Comparison of ENCODE assay signal across 1 cellular context in genomic region chr16:17407321-17407720, GRCh38.
TF ChIP-seq lines count a peak whose summit lies in the region.

No MANE protein-coding gene starts in this region.

TF ChIP-seq in GM23338, 12 proteins besides CTCF, POLR2A, EP300 and RAD21 (continued from another document):
- TF ChIP-seq, protein P1, sequence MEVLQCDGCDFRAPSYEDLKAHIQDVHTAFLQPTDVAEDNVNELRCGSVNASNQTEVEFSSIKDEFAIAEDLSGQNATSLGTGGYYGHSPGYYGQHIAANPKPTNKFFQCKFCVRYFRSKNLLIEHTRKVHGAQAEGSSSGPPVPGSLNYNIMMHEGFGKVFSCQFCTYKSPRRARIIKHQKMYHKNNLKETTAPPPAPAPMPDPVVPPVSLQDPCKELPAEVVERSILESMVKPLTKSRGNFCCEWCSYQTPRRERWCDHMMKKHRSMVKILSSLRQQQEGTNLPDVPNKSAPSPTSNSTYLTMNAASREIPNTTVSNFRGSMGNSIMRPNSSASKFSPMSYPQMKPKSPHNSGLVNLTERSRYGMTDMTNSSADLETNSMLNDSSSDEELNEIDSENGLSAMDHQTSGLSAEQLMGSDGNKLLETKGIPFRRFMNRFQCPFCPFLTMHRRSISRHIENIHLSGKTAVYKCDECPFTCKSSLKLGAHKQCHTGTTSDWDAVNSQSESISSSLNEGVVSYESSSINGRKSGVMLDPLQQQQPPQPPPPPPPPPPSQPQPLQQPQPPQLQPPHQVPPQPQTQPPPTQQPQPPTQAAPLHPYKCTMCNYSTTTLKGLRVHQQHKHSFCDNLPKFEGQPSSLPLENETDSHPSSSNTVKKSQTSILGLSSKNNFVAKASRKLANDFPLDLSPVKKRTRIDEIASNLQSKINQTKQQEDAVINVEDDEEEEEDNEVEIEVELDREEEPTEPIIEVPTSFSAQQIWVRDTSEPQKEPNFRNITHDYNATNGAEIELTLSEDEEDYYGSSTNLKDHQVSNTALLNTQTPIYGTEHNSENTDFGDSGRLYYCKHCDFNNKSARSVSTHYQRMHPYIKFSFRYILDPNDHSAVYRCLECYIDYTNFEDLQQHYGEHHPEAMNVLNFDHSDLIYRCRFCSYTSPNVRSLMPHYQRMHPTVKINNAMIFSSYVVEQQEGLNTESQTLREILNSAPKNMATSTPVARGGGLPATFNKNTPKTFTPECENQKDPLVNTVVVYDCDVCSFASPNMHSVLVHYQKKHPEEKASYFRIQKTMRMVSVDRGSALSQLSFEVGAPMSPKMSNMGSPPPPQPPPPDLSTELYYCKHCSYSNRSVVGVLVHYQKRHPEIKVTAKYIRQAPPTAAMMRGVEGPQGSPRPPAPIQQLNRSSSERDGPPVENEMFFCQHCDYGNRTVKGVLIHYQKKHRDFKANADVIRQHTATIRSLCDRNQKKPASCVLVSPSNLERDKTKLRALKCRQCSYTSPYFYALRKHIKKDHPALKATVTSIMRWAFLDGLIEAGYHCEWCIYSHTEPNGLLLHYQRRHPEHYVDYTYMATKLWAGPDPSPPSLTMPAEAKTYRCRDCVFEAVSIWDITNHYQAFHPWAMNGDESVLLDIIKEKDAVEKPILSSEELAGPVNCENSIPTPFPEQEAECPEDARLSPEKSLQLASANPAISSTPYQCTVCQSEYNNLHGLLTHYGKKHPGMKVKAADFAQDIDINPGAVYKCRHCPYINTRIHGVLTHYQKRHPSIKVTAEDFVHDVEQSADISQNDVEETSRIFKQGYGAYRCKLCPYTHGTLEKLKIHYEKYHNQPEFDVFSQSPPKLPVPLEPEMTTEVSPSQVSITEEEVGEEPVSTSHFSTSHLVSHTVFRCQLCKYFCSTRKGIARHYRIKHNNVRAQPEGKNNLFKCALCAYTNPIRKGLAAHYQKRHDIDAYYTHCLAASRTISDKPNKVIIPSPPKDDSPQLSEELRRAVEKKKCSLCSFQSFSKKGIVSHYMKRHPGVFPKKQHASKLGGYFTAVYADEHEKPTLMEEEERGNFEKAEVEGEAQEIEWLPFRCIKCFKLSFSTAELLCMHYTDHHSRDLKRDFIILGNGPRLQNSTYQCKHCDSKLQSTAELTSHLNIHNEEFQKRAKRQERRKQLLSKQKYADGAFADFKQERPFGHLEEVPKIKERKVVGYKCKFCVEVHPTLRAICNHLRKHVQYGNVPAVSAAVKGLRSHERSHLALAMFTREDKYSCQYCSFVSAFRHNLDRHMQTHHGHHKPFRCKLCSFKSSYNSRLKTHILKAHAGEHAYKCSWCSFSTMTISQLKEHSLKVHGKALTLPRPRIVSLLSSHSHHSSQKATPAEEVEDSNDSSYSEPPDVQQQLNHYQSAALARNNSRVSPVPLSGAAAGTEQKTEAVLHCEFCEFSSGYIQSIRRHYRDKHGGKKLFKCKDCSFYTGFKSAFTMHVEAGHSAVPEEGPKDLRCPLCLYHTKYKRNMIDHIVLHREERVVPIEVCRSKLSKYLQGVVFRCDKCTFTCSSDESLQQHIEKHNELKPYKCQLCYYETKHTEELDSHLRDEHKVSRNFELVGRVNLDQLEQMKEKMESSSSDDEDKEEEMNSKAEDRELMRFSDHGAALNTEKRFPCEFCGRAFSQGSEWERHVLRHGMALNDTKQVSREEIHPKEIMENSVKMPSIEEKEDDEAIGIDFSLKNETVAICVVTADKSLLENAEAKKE (CRISPR knock-in tag; IDR thresholded peaks at IDR 0.05), result no peak
- TF ChIP-seq NANOG (IDR thresholded peaks at IDR 0.05; ENCODE audit: borderline replicate concordance) (no peak), ZNF331 (CRISPR knock-in tag; IDR thresholded peaks at IDR 0.05; ENCODE audit: low read depth) (no peak), JUNB (IDR thresholded peaks at IDR 0.05; ENCODE audit: unreplicated experiment) (no peak), ZNF114 (CRISPR knock-in tag; IDR thresholded peaks at IDR 0.05) (no peak), CREB1 (CRISPR knock-in tag; IDR thresholded peaks at IDR 0.05; ENCODE audit: low read depth) (no peak), ETS1 (IDR thresholded peaks at IDR 0.05) (no peak), EZH2 (IDR thresholded peaks at IDR 0.05; ENCODE audit: low read depth, unreplicated experiment) (no peak), STAT1 (IDR thresholded peaks at IDR 0.05; ENCODE audit: unreplicated experiment) (no peak)
TF ChIP-seq in GM23338: peak in this region for 0.
